In genomic region chr17:6712854-6713129, GRCh38 we compare ENCODE assay signal across 1 cellular context.
TF ChIP-seq lines count a peak whose summit lies in the region.

No MANE protein-coding gene starts in this region.

TF ChIP-seq in HepG2, 621 proteins besides CTCF, POLR2A, EP300 and RAD21 (continued from another document and continues in another):
- no peak for TF ChIP-seq TRAFD1 (CRISPR knock-in tag; IDR thresholded peaks at IDR 0.05; ENCODE audit: borderline replicate concordance)
- TF ChIP-seq ESRRA (CRISPR knock-in tag; IDR thresholded peaks at IDR 0.05; ENCODE audit: low read depth), result 0 out of 2 replicates have a peak, but pooled peaks have one; percentile 27
- TF ChIP-seq U2AF1 (optimal IDR thresholded peaks at IDR 0.05; ENCODE audit: low read depth, low read length), result no peak
- peak; percentile 89; the same call in 1 of the 2 replicates for TF ChIP-seq NFIB (CRISPR knock-in tag; IDR thresholded peaks at IDR 0.05; ENCODE audit: borderline replicate concordance)
- peak; percentile 50; the same call in 1 of the 2 replicates for TF ChIP-seq ZNF431 (CRISPR knock-in tag; IDR thresholded peaks at IDR 0.05; ENCODE audit: borderline replicate concordance, low read depth)
- TF ChIP-seq ZBTB38 (CRISPR knock-in tag; IDR thresholded peaks at IDR 0.05), result no peak
- 0 out of 2 replicates have a peak, but pooled peaks have one; percentile 6 for TF ChIP-seq ZNF512 (CRISPR knock-in tag; IDR thresholded peaks at IDR 0.05)
- TF ChIP-seq ZNF512B (CRISPR knock-in tag; IDR thresholded peaks at IDR 0.05; ENCODE audit: borderline replicate concordance), result no peak
- 0 out of 2 replicates have a peak, but pooled peaks have one; percentile 65 for TF ChIP-seq ZNF430 (CRISPR knock-in tag; IDR thresholded peaks at IDR 0.05)
- TF ChIP-seq SCMH1 (CRISPR knock-in tag; IDR thresholded peaks at IDR 0.05; ENCODE audit: borderline replicate concordance), result no peak
- no peak for TF ChIP-seq ZNF501 (CRISPR knock-in tag; IDR thresholded peaks at IDR 0.05)
- TF ChIP-seq USF2 (IDR thresholded peaks at IDR 0.05; ENCODE audit: low read depth, low read length), result no peak
- no peak for TF ChIP-seq USF2 (CRISPR knock-in tag; IDR thresholded peaks at IDR 0.05; ENCODE audit: borderline replicate concordance)
- TF ChIP-seq NR2C2 (CRISPR knock-in tag; IDR thresholded peaks at IDR 0.05; ENCODE audit: borderline replicate concordance), result no peak
- TF ChIP-seq AFF4 (CRISPR knock-in tag; IDR thresholded peaks at IDR 0.05), result no peak; the same call in 1 of the 2 replicates
- TF ChIP-seq ZBTB1 (CRISPR knock-in tag; IDR thresholded peaks at IDR 0.05; ENCODE audit: borderline replicate concordance), result no peak
- TF ChIP-seq KDM5B (CRISPR knock-in tag; IDR thresholded peaks at IDR 0.05; ENCODE audit: borderline replicate concordance), result no peak
- TF ChIP-seq ZNF24 (IDR thresholded peaks at IDR 0.05), result no peak
- no peak for TF ChIP-seq REL (CRISPR knock-in tag; conservative IDR thresholded peaks at IDR 0.05)
- TF ChIP-seq HMGXB4 (CRISPR knock-in tag; IDR thresholded peaks at IDR 0.05; ENCODE audit: borderline replicate concordance in 1 of 2, low read depth in 1 of 2), result peak in 1 of 2 experiments; percentile 74; a peak in 1 of 4 replicates
- 0 out of 2 replicates have a peak, but pooled peaks have one; percentile 5 for TF ChIP-seq ZNF615 (CRISPR knock-in tag; IDR thresholded peaks at IDR 0.05; ENCODE audit: borderline replicate concordance)
- TF ChIP-seq ONECUT2 (CRISPR knock-in tag; IDR thresholded peaks at IDR 0.05), result no peak
- TF ChIP-seq ZSCAN12 (CRISPR knock-in tag; IDR thresholded peaks at IDR 0.05), result no peak
- TF ChIP-seq PCBP2 (optimal IDR thresholded peaks at IDR 0.05; ENCODE audit: low read depth, low read length, poor library complexity, severe bottlenecking), result no peak
- no peak for TF ChIP-seq ATF6 (CRISPR knock-in tag; conservative IDR thresholded peaks at IDR 0.05)
- peak; percentile 18; the same call in 1 of the 2 replicates for TF ChIP-seq ZNF687 (CRISPR knock-in tag; IDR thresholded peaks at IDR 0.05)
- TF ChIP-seq BCL3 (CRISPR knock-in tag; IDR thresholded peaks at IDR 0.05), result 0 out of 2 replicates have a peak, but pooled peaks have one; percentile 19
- no peak for TF ChIP-seq NR2F2 (IDR thresholded peaks at IDR 0.05; ENCODE audit: borderline replicate concordance, low read depth)
- TF ChIP-seq NFIC (IDR thresholded peaks at IDR 0.05; ENCODE audit: low read length), result no peak
